20 cellular contexts compared by ENCODE assay signal in genomic region chr3:71492566-71492965, GRCh38.
A peak's percentile ranks its signal among the peaks of the same experiment; 100 is the strongest.
DNase-seq lines count a peak whose midpoint lies in the region; ATAC-seq and TF ChIP-seq lines count a peak whose summit lies in the region.
"Had no signal": no experiment of that assay in that cellular context is flagged by ENCODE, and none has a peak within 500 bp of the region (broad histone marks: within the 10 kb centered on the region; RNA-seq: fewer than 3 reads in every experiment).

No MANE protein-coding gene starts in this region.

- no peak for TF ChIP-seq CTCF in Caco-2 (IDR thresholded peaks at IDR 0.05; ENCODE audit: insufficient read depth in 1 of 2, low read depth in 1 of 2, low read length in 1 of 2, severe bottlenecking in 1 of 2, unreplicated experiment in 1 of 2)
- TF ChIP-seq CTCF in esophagus muscularis mucosa (IDR thresholded peaks at IDR 0.05) = no peak

- H3K9me3 ChIP-seq in Caco-2 (no peaks in the 10 kb centered on the region), esophagus muscularis mucosa (peaks cover 0 to 5% (median 0%) of the 10 kb centered on the region in 4 donors), SJCRH30 (replicated peaks) (no peaks in the 10 kb centered on the region)
- H3K9me3 ChIP-seq: ascending aorta, colonic mucosa, neutrophil, right atrium auricular region, vagina had no signal

- H3K4me1 Mint-ChIP-seq in activated CD4-positive, alpha-beta T cell treated with anti-CD3 and anti-CD28 coated beads, Interleukin-2, amount 10 ng/mL, durations not matched to agents 24 days and 14 days = peaks cover 61% of the 10 kb centered on the region
- H3K4me1 Mint-ChIP-seq in Caco-2 (ENCODE audit: low read depth, unreplicated experiment) = peaks cover 26% of the 10 kb centered on the region
- H3K4me1 Mint-ChIP-seq in activated T-helper 1 cell treated with anti-CD3 and anti-CD28 coated beads, Interleukin-12 subunit alpha, Interleukin-12 subunit beta, Interleukin-2, Interleukin-4 antibody, amounts not matched to agents 30 ng/mL and 10 ng/mL and 1 ng/mL, durations not matched to agents 14 hours and 24 hours and 36 hours (ENCODE audit: low read depth) = peaks cover 78% of the 10 kb centered on the region
- peaks cover 22% of the 10 kb centered on the region for H3K4me1 Mint-ChIP-seq in memory B cell

- no peak overlapping the region for H3K27ac ChIP-seq in esophagus muscularis mucosa (replicated peaks in 1 of 4)
- no peak overlapping the region for H3K27ac ChIP-seq in SJCRH30
- H3K27ac ChIP-seq: ascending aorta, colonic mucosa, neutrophil, right atrium auricular region, vagina had no signal

- no peak for TF ChIP-seq POLR2A in esophagus muscularis mucosa (IDR thresholded peaks at IDR 0.05; ENCODE audit: low read depth)

- DNase-seq in activated CD4-positive, alpha-beta T cell treated with anti-CD3 and anti-CD28 coated beads, Interleukin-2, amount 10 ng/mL, durations not matched to agents 24 days and 14 days = no peak
- DNase-seq in activated CD4-positive, alpha-beta T cell treated with anti-CD3 and anti-CD28 coated beads for 48 hours = no peak
- DNase-seq in Caco-2 (no peak), memory B cell (ENCODE audit: low spot score in 2 of 2) (no peak), esophagus muscularis mucosa (ENCODE audit: extremely low spot score) (no peak), activated gamma-delta T cell treated with Interleukin-2 at 50 U/mL for 16 hours (no peak), SJCRH30 (no peak)
- no peak for DNase-seq in activated T-helper 1 cell treated with anti-CD3 and anti-CD28 coated beads, Interleukin-12 subunit alpha, Interleukin-12 subunit beta, Interleukin-2, Interleukin-4 antibody, amounts not matched to agents 30 ng/mL and 10 ng/mL and 1 ng/mL, durations not matched to agents 14 hours and 24 hours and 36 hours (ENCODE audit: low spot score)
- DNase-seq: ACHN, colonic mucosa, foreskin melanocyte, HFFc6, left cardiac atrium, NCI-H1436, substantia nigra, SW 1271 had no signal

- POLR2A ChIA-PET in Caco-2 (lab: Charles Lee) = no interaction called here

- intact Hi-C loops in activated CD4-positive, alpha-beta T cell treated with anti-CD3 and anti-CD28 coated beads, Interleukin-2, amount 10 ng/mL, durations not matched to agents 24 days and 14 days (cut with micrococcal nuclease) = loop anchor here (2.0 to 10.0 kb wide), 6 partner anchors 14 to 480 kb away; no protein-coding TSS in a partner anchor
- intact Hi-C loops in Caco-2 (cut with micrococcal nuclease; ENCODE audit: unreplicated experiment) (no loop called here), esophagus muscularis mucosa (cut with DNase I) (no loop called here)
- intact Hi-C loops in activated T-helper 1 cell treated with anti-CD3 and anti-CD28 coated beads, Interleukin-12 subunit alpha, Interleukin-12 subunit beta, Interleukin-2, Interleukin-4 antibody, amounts not matched to agents 30 ng/mL and 10 ng/mL and 1 ng/mL, durations not matched to agents 14 hours and 24 hours and 36 hours (cut with micrococcal nuclease) = loop anchor here (2.0 to 5.0 kb wide), 7 partner anchors 70 to 480 kb away; no protein-coding TSS in a partner anchor

- CTCF ChIA-PET in Caco-2 (lab: Charles Lee) = no interaction called here

- H3K27me3 ChIP-seq in Caco-2 (replicated peaks; ENCODE audit: control insufficient read depth, insufficient read depth, low read length) (no peaks in the 10 kb centered on the region), esophagus muscularis mucosa (no peaks in the 10 kb centered on the region), SJCRH30 (no peaks in the 10 kb centered on the region)
- H3K27me3 ChIP-seq: ascending aorta, colonic mucosa, neutrophil, right atrium auricular region, vagina had no signal

- BruUV-seq in Caco-2 (replicated peaks; lab: Mats Ljungman, UMichigan) = TSS peak; percentile 16

- TF ChIP-seq EP300 in esophagus muscularis mucosa (IDR thresholded peaks at IDR 0.05) = no peak

- ATAC-seq in memory B cell (ENCODE audit: low read depth) = no peak
- ATAC-seq: left cardiac atrium had no signal

- H3K4me1 ChIP-seq in Caco-2 (peaks cover 10% of the 10 kb centered on the region; the same call in 1 of the 2 replicates), esophagus muscularis mucosa (peaks cover 12 to 25% (median 22%) of the 10 kb centered on the region in 4 donors), SJCRH30 (no peaks in the 10 kb centered on the region)
- H3K4me1 ChIP-seq: colonic mucosa had no signal

- H3K36me3 Mint-ChIP-seq in activated CD4-positive, alpha-beta T cell treated with anti-CD3 and anti-CD28 coated beads, Interleukin-2, amount 10 ng/mL, durations not matched to agents 24 days and 14 days (ENCODE audit: low read depth) = peaks cover 21% of the 10 kb centered on the region
- peaks cover 10% of the 10 kb centered on the region for H3K36me3 Mint-ChIP-seq in Caco-2 (ENCODE audit: insufficient read depth, unreplicated experiment)
- H3K36me3 Mint-ChIP-seq in activated T-helper 1 cell treated with anti-CD3 and anti-CD28 coated beads, Interleukin-12 subunit alpha, Interleukin-12 subunit beta, Interleukin-2, Interleukin-4 antibody, amounts not matched to agents 30 ng/mL and 10 ng/mL and 1 ng/mL, durations not matched to agents 14 hours and 24 hours and 36 hours (ENCODE audit: low read depth) = peaks cover 17% of the 10 kb centered on the region
- H3K36me3 Mint-ChIP-seq in memory B cell = peaks cover 9% of the 10 kb centered on the region

- H3K36me3 ChIP-seq in Caco-2 (ENCODE audit: control insufficient read depth, insufficient read depth, low read length) (no peaks in the 10 kb centered on the region; the same call in none of the 2 replicates), esophagus muscularis mucosa (peaks cover 0 to 25% (median 8%) of the 10 kb centered on the region in 4 donors), SJCRH30 (no peaks in the 10 kb centered on the region)
- H3K36me3 ChIP-seq: colonic mucosa, right atrium auricular region, vagina had no signal

- H3K27ac Mint-ChIP-seq in activated CD4-positive, alpha-beta T cell treated with anti-CD3 and anti-CD28 coated beads, Interleukin-2, amount 10 ng/mL, durations not matched to agents 24 days and 14 days = peak overlapping the region; percentile 94
- H3K27ac Mint-ChIP-seq in Caco-2 (ENCODE audit: unreplicated experiment) = peak overlapping the region; percentile 70
- H3K27ac Mint-ChIP-seq in activated T-helper 1 cell treated with anti-CD3 and anti-CD28 coated beads, Interleukin-12 subunit alpha, Interleukin-12 subunit beta, Interleukin-2, Interleukin-4 antibody, amounts not matched to agents 30 ng/mL and 10 ng/mL and 1 ng/mL, durations not matched to agents 14 hours and 24 hours and 36 hours = peak overlapping the region; percentile 45
- H3K27ac Mint-ChIP-seq in memory B cell = peak overlapping the region; percentile 62
- H3K27ac Mint-ChIP-seq: HFFc6 had no signal

- peaks cover 21% of the 10 kb centered on the region for H3K9me3 Mint-ChIP-seq in activated CD4-positive, alpha-beta T cell treated with anti-CD3 and anti-CD28 coated beads, Interleukin-2, amount 10 ng/mL, durations not matched to agents 24 days and 14 days
- H3K9me3 Mint-ChIP-seq in Caco-2 (ENCODE audit: unreplicated experiment) = peaks cover 9% of the 10 kb centered on the region
- peaks cover 18% of the 10 kb centered on the region for H3K9me3 Mint-ChIP-seq in activated T-helper 1 cell treated with anti-CD3 and anti-CD28 coated beads, Interleukin-12 subunit alpha, Interleukin-12 subunit beta, Interleukin-2, Interleukin-4 antibody, amounts not matched to agents 30 ng/mL and 10 ng/mL and 1 ng/mL, durations not matched to agents 14 hours and 24 hours and 36 hours
- peaks cover 5% of the 10 kb centered on the region for H3K9me3 Mint-ChIP-seq in memory B cell

- H3K27me3 Mint-ChIP-seq in activated CD4-positive, alpha-beta T cell treated with anti-CD3 and anti-CD28 coated beads, Interleukin-2, amount 10 ng/mL, durations not matched to agents 24 days and 14 days = no peaks in the 10 kb centered on the region
- no peaks in the 10 kb centered on the region for H3K27me3 Mint-ChIP-seq in Caco-2 (ENCODE audit: insufficient read depth, unreplicated experiment)
- peaks cover 10% of the 10 kb centered on the region for H3K27me3 Mint-ChIP-seq in activated T-helper 1 cell treated with anti-CD3 and anti-CD28 coated beads, Interleukin-12 subunit alpha, Interleukin-12 subunit beta, Interleukin-2, Interleukin-4 antibody, amounts not matched to agents 30 ng/mL and 10 ng/mL and 1 ng/mL, durations not matched to agents 14 hours and 24 hours and 36 hours (ENCODE audit: insufficient read depth)
- no peaks in the 10 kb centered on the region for H3K27me3 Mint-ChIP-seq in memory B cell

- peak overlapping the region; percentile 84 for H3K4me3 Mint-ChIP-seq in activated CD4-positive, alpha-beta T cell treated with anti-CD3 and anti-CD28 coated beads, Interleukin-2, amount 10 ng/mL, durations not matched to agents 24 days and 14 days
- H3K4me3 Mint-ChIP-seq in Caco-2 (ENCODE audit: unreplicated experiment) (no peak overlapping the region), memory B cell (no peak overlapping the region)
- H3K4me3 Mint-ChIP-seq in activated T-helper 1 cell treated with anti-CD3 and anti-CD28 coated beads, Interleukin-12 subunit alpha, Interleukin-12 subunit beta, Interleukin-2, Interleukin-4 antibody, amounts not matched to agents 30 ng/mL and 10 ng/mL and 1 ng/mL, durations not matched to agents 14 hours and 24 hours and 36 hours = peak overlapping the region; percentile 73
- H3K4me3 Mint-ChIP-seq: HFFc6 had no signal

- H3K4me3 ChIP-seq in Caco-2 (ENCODE audit: low read depth, low read length) = no peak overlapping the region
- H3K4me3 ChIP-seq in esophagus muscularis mucosa = no peak overlapping the region
- H3K4me3 ChIP-seq in SJCRH30 = no peak overlapping the region
- H3K4me3 ChIP-seq: ascending aorta, colonic mucosa, right atrium auricular region, vagina had no signal

Comparison
In these comparisons a context has a peak if more than half of its experiments do, and no peak if none do; other contexts are left out.
1. H3K4me3 Mint-ChIP-seq: peak in activated CD4-positive, alpha-beta T cell treated with anti-CD3 and anti-CD28 coated beads, Interleukin-2, amount 10 ng/mL, durations not matched to agents 24 days and 14 days (single experiment) and activated T-helper 1 cell treated with anti-CD3 and anti-CD28 coated beads, Interleukin-12 subunit alpha, Interleukin-12 subunit beta, Interleukin-2, Interleukin-4 antibody, amounts not matched to agents 30 ng/mL and 10 ng/mL and 1 ng/mL, durations not matched to agents 14 hours and 24 hours and 36 hours (single experiment); none in Caco-2 (single experiment) and memory B cell (single experiment).
2. intact Hi-C loops: an anchor here in activated CD4-positive, alpha-beta T cell treated with anti-CD3 and anti-CD28 coated beads, Interleukin-2, amount 10 ng/mL, durations not matched to agents 24 days and 14 days (2.0 to 10.0 kb wide) and activated T-helper 1 cell treated with anti-CD3 and anti-CD28 coated beads, Interleukin-12 subunit alpha, Interleukin-12 subunit beta, Interleukin-2, Interleukin-4 antibody, amounts not matched to agents 30 ng/mL and 10 ng/mL and 1 ng/mL, durations not matched to agents 14 hours and 24 hours and 36 hours (2.0 to 5.0 kb wide); none called in Caco-2 and esophagus muscularis mucosa.
3. Peak in every context shown above with its lines, with median percentiles within 50 percentile points of each other: H3K27ac Mint-ChIP-seq.